ENCODE assay signal across 12 cellular contexts in the genomic region with DNA sequence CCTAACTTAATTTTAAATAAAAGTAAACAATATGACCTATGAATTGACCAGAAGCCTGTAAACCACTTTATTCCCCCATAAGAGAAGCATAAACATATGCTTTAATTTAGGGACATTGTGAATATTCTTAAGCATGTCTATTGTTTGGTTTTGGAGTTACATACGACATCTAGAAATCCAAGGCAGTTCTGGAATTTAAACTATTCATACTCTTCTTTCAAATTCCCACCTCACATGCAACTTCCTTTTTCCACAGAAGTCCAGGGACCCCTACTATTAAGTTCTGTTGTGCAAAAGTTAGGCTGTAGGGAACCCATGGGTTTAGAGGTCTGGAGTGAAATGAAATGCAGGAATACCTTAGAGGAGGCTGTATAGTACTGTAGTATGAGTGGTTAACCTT. TPM values are rescaled to one million over a fixed set of nuclear protein-coding genes. Genes with fewer than 3 reads are reported as not detected.
DNase-seq lines count a peak whose midpoint lies in the region; ATAC-seq and TF ChIP-seq lines count a peak whose summit lies in the region.
"Had no signal": no experiment of that assay in that cellular context is flagged by ENCODE, and none has a peak within 500 bp of the region (broad histone marks: within the 10 kb centered on the region; RNA-seq: fewer than 3 reads in every experiment).

No MANE protein-coding gene starts in this region.

- H3K9me3 Mint-ChIP-seq in activated T-helper 17 cell treated with anti-CD3 and anti-CD28 coated beads, Interleukin-2, amount 50 U/mL, for 72 hours: peaks cover 13% of the 10 kb centered on the region

- H3K27me3 ChIP-seq in cardiac muscle cell (no peaks in the 10 kb centered on the region), iPS-18a (ENCODE audit: control insufficient read depth, insufficient read depth, low read length) (no peaks in the 10 kb centered on the region), vagina (no peaks in the 10 kb centered on the region)

- intact Hi-C loops in left cardiac atrium (cut with DNase I) (no loop called here), vagina (cut with DNase I) (no loop called here)

- H3K4me1 Mint-ChIP-seq in activated T-helper 17 cell treated with anti-CD3 and anti-CD28 coated beads, Interleukin-2, amount 50 U/mL, for 72 hours: peaks cover 41% of the 10 kb centered on the region

- no peak for TF ChIP-seq POLR2A in vagina (IDR thresholded peaks at IDR 0.05)

- peaks cover 7% of the 10 kb centered on the region for H3K4me1 ChIP-seq in cardiac muscle cell (ENCODE audit: low read depth)
- peaks cover 9% of the 10 kb centered on the region for H3K4me1 ChIP-seq in iPS-18a (ENCODE audit: control insufficient read depth, low read depth, low read length)
- peaks cover 62% of the 10 kb centered on the region for H3K4me1 ChIP-seq in vagina

- no peaks in the 10 kb centered on the region for H3K36me3 ChIP-seq in cardiac muscle cell
- no peaks in the 10 kb centered on the region for H3K36me3 ChIP-seq in iPS-18a (ENCODE audit: control insufficient read depth, low read depth, low read length)
- no peaks in the 10 kb centered on the region for H3K36me3 ChIP-seq in vagina

- peak overlapping the region; percentile 95 for H3K4me3 Mint-ChIP-seq in activated T-helper 17 cell treated with anti-CD3 and anti-CD28 coated beads, Interleukin-2, amount 50 U/mL, for 72 hours

- ATAC-seq in left cardiac atrium (no peak), GM21423 (IDR thresholded peaks at IDR 0.05; ENCODE audit: unreplicated experiment) (no peak)
- ATAC-seq in activated T-helper 17 cell treated with anti-CD3 and anti-CD28 coated beads, Interleukin-2, amount 50 U/mL, for 72 hours (replicated peaks): no peak
- ATAC-seq: effector memory CD8-positive, alpha-beta T cell; T-cell had no signal

- H3K9me3 ChIP-seq in cardiac muscle cell (ENCODE audit: low read depth) (no peaks in the 10 kb centered on the region), iPS-18a (ENCODE audit: control insufficient read depth, low read depth, low read length) (no peaks in the 10 kb centered on the region), vagina (no peaks in the 10 kb centered on the region)

- no peak overlapping the region for H3K9ac ChIP-seq in iPS-18a (ENCODE audit: low read length)

- no peak overlapping the region for H3K27ac Mint-ChIP-seq in activated T-helper 17 cell treated with anti-CD3 and anti-CD28 coated beads, Interleukin-2, amount 50 U/mL, for 72 hours

- H3K27ac ChIP-seq in cardiac muscle cell: no peak overlapping the region
- H3K27ac ChIP-seq in iPS-18a (ENCODE audit: low read length): no peak overlapping the region
- no peak overlapping the region for H3K27ac ChIP-seq in vagina

- peaks cover 19% of the 10 kb centered on the region for H3K36me3 Mint-ChIP-seq in activated T-helper 17 cell treated with anti-CD3 and anti-CD28 coated beads, Interleukin-2, amount 50 U/mL, for 72 hours (ENCODE audit: low read depth)

- DNase-seq in cardiac muscle cell (ENCODE audit: low read depth in 1 of 2, low spot score in 1 of 2) (peak in 1 of 2 donors; percentile 32), left cardiac atrium (no peak), vagina (ENCODE audit: extremely low spot score in 2 of 2) (no peak), GM20000 (ENCODE audit: low spot score) (no peak), SHP77 (lab: John Stamatoyannopoulos, UW) (no peak)
- DNase-seq: activated CD8-positive, alpha-beta memory T cell treated with anti-CD3 and anti-CD28 coated beads, Interleukin-2, amount 50 U/mL, for 4 hours; effector memory CD8-positive, alpha-beta T cell; T-cell had no signal

- no peaks in the 10 kb centered on the region for H3K27me3 Mint-ChIP-seq in activated T-helper 17 cell treated with anti-CD3 and anti-CD28 coated beads, Interleukin-2, amount 50 U/mL, for 72 hours
- H3K27me3 Mint-ChIP-seq: effector memory CD8-positive, alpha-beta T cell; memory B cell; T-cell had no signal

- TF ChIP-seq CTCF in cardiac muscle cell (IDR thresholded peaks at IDR 0.05; ENCODE audit: low read depth, low read length) (no peak), vagina (IDR thresholded peaks at IDR 0.05) (no peak), GM20000 (IDR thresholded peaks at IDR 0.05; ENCODE audit: extremely low read depth, missing control alignments) (no peak)

- peak overlapping the region; percentile 80 for H3K4me3 ChIP-seq in cardiac muscle cell
- H3K4me3 ChIP-seq in iPS-18a (ENCODE audit: low read length): peak overlapping the region; percentile 90
- peak overlapping the region; percentile 4 to 87 for H3K4me3 ChIP-seq in vagina

RNA-seq across cellular contexts. Expression of a gene that starts 2.1 kb away (rescaled TPM):
- total RNA-seq in cardiac muscle cell: 29.8 and 33.7 TPM in 2 replicates
- polyA plus RNA-seq in cardiac muscle cell: 9.7 and 15.2 TPM in 2 replicates
- 10 to 100 TPM in 1 of 2 donors, 1 to 10 TPM in 1; 9.2 to 10.9 TPM for total RNA-seq in left cardiac atrium
- total RNA-seq in activated T-helper 17 cell treated with anti-CD3 and anti-CD28 coated beads, Interleukin-2, amount 50 U/mL, for 72 hours: 10 to 100 TPM; 20.1 to 20.3 TPM
- 49.8 TPM for total RNA-seq in vagina
